Comparison of ENCODE assay signal across 11 cellular contexts in the genomic region with DNA sequence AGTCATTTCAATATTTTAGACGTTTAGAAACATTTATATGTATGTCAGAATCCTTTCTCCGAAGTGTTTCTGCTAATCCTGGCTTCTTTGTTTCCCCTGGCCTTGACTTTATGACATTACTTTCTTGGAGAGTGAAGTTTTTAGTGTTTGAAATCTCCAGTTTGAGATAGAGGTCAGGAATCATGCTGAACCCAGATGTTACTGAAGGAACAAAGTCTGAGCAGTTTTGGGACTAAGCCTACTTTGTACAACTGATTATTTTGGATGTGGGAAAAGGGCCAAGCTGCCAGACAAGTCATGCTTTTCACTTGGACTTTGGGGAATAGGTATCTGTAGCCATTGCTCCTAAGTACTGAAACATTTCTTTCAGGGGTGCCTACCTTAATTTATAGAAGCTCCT. TPM values are rescaled to one million over a fixed set of nuclear protein-coding genes. Genes with fewer than 3 reads are reported as not detected.
DNase-seq lines count a peak whose midpoint lies in the region; ATAC-seq, FAIRE-seq and TF ChIP-seq lines count a peak whose summit lies in the region.
"Had no signal": no experiment of that assay in that cellular context is flagged by ENCODE, and none has a peak within 500 bp of the region (broad histone marks: within the 10 kb centered on the region; RNA-seq: fewer than 3 reads in every experiment).

No MANE protein-coding gene starts in this region.

- H3K79me2 ChIP-seq in OCI-LY1 (ENCODE audit: insufficient read depth, low read length): peaks cover 60% of the 10 kb centered on the region

- ATAC-seq in pancreas: no peak
- ATAC-seq in HG03097 (IDR thresholded peaks at IDR 0.05; ENCODE audit: low FRiP score, unreplicated experiment): no peak
- no peak for ATAC-seq in HG03159 (IDR thresholded peaks at IDR 0.05; ENCODE audit: unreplicated experiment)

- H3K27ac ChIP-seq in OCI-LY1 (ENCODE audit: low read depth, low read length, poor library complexity, severe bottlenecking) (peak overlapping the region; percentile 78), pancreas (peak overlapping the region in 3 of 4 donors; percentile 36 to 88 (median 84))

- H3K4me1 Mint-ChIP-seq in CD14-positive monocyte: peaks cover 57% of the 10 kb centered on the region

- H3K4me3 Mint-ChIP-seq in CD14-positive monocyte: peak overlapping the region; percentile 93 to 99

- H3K27me3 ChIP-seq in OCI-LY1 (ENCODE audit: insufficient read depth, low read length) (no peaks in the 10 kb centered on the region), pancreas (no peaks in the 10 kb centered on the region)

- no peak for DNase-seq in CD14-positive monocyte (ENCODE audit: low spot score)
- DNase-seq in fibroblast of gingiva (ENCODE audit: low read depth): peak; percentile 72
- no peak for DNase-seq in pancreas
- DNase-seq in activated effector memory CD4-positive, alpha-beta T cell treated with anti-CD3 and anti-CD28 coated beads, Interleukin-2, amount 50 U/mL, for 16 hours: no peak
- DNase-seq in HK-2 (ENCODE audit: unreplicated experiment): no peak
- DNase-seq: DMS79 treated with DMSO at 0.1 percent for 48 hours, NCI-H1105 treated with DMSO at 0.1 percent for 48 hours, posterior cingulate gyrus had no signal

- no peak for FAIRE-seq in pancreas (lab: Jason Lieb, UNC)

- peak overlapping the region; percentile 77 for H3K9ac ChIP-seq in OCI-LY1 (ENCODE audit: low read length)

- peaks cover 0 to 4% (median 1%) of the 10 kb centered on the region in 7 donors for H3K9me3 Mint-ChIP-seq in CD14-positive monocyte

- H2AFZ ChIP-seq in OCI-LY1 (ENCODE audit: low read length): no peak overlapping the region

- 2 to 8% methylated on average over 2 of the region's 2 CpGs for WGBS in pancreas, 2 donors

- no peaks in the 10 kb centered on the region for H3K9me2 ChIP-seq in OCI-LY1 (ENCODE audit: low read depth, low read length)

- H3K27ac Mint-ChIP-seq in CD14-positive monocyte: peak overlapping the region in 5 of 7 donors; percentile 62 to 98 (median 81)

- peak overlapping the region; percentile 83 for H3K4me2 ChIP-seq in OCI-LY1 (ENCODE audit: low read length)

- peaks cover 0 to 2% (median 1%) of the 10 kb centered on the region in 3 donors for H3K27me3 Mint-ChIP-seq in CD14-positive monocyte (ENCODE audit: low read depth in 3 of 3)

- H3K9me3 ChIP-seq in OCI-LY1 (ENCODE audit: low read length) (no peaks in the 10 kb centered on the region), pancreas (no peaks in the 10 kb centered on the region)

- intact Hi-C loops in CD14-positive monocyte (cut with micrococcal nuclease): loop anchor here (10.0 kb wide), 3 partner anchors 45 to 125 kb away; partner anchors contain the start of gene DEK (in 1 of the 2)
- intact Hi-C loops in pancreas (cut with DNase I): no loop called here

- no peaks in the 10 kb centered on the region for H4K20me1 ChIP-seq in OCI-LY1 (ENCODE audit: insufficient read depth, low read length)

- H3K36me3 ChIP-seq in OCI-LY1 (ENCODE audit: insufficient read depth, low read length) (peaks cover 17% of the 10 kb centered on the region), pancreas (no peaks in the 10 kb centered on the region)

- H3K36me3 Mint-ChIP-seq in CD14-positive monocyte: peaks cover 25 to 33% of the 10 kb centered on the region in 2 donors

- peaks cover 64% of the 10 kb centered on the region for H3K4me1 ChIP-seq in OCI-LY1 (ENCODE audit: insufficient read depth, low read length, severe bottlenecking)
- H3K4me1 ChIP-seq in pancreas: peaks cover 18 to 30% (median 26%) of the 10 kb centered on the region in 3 donors

- H3F3A ChIP-seq in OCI-LY1 (ENCODE audit: insufficient read depth, low read length): no peaks in the 10 kb centered on the region

- H3K4me3 ChIP-seq in OCI-LY1 (ENCODE audit: low read depth, low read length, poor library complexity, severe bottlenecking) (peak overlapping the region; percentile 72), pancreas (peak overlapping the region in 2 of 4 donors; percentile 43 to 60)

- no peak for TF ChIP-seq CTCF in CD14-positive monocyte (IDR thresholded peaks at IDR 0.05)
- no peak for TF ChIP-seq CTCF in OCI-LY1 (IDR thresholded peaks at IDR 0.05; ENCODE audit: low read length)
- TF ChIP-seq CTCF in pancreas (IDR thresholded peaks at IDR 0.05): no peak

RNA-seq across cellular contexts. Expression of gene RNF144B, which starts 2.3 kb away (rescaled TPM):
- polyA plus RNA-seq in CD14-positive monocyte (10 to 100 TPM; 25.6 to 27.9 TPM), pancreas (1 to 10 TPM; 1.7 to 2.6 TPM)
- total RNA-seq in pancreas: 10 to 100 TPM in 2 of 6 donors, 1 to 10 TPM in 4; 5.5 to 18.7 (median 8.1) TPM

Comparison
In these comparisons a context has a peak if more than half of its experiments do, and no peak if none do; other contexts are left out.
1. RNA of gene RNF144B, which starts 2.3 kb away (polyA plus RNA-seq): 25.6 to 27.9 TPM in CD14-positive monocyte; 1.7 to 2.6 TPM in pancreas; every median in the first group is over 4 times any median in the second.
2. intact Hi-C loops: an anchor here in CD14-positive monocyte (10.0 kb wide); none called in pancreas.